Comparison of ENCODE assay signal across 21 cellular contexts in the genomic region with DNA sequence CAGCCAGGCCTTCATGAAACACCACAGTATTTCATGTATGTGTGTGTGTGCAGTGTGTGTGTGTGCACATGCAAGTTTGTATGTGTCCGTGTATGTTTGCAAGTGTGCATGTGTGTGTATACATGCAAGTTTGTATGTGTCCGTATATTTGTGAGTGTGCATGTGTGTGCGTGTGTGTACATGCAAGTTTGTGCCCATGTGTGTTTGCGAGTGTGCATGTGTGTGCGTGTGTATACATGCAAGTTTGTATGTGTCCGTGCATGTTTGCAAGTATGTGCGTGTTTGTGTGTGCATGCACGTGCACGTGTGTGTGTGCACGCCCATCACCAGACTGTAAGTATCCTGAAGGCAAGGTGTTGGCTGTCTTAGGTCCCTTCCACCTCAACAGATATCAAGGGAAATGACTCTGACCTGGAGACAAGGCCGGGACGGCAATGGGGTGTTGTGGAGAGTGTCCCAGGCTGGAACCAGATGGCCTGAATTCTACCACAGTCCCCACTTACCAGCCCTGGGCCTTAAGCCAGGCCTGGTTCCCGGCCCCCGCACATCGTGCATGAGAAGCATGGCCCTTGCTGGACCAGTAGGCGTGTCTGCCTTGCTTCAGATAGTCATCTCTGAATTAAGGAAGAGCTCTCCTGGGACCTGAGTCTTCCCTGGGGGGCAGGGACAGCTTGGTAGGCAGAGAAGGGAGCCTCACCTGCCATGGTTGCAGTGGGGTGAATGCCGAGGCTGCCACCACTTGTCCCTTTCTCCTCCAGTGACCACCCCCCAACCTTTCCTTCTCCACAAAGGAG.
DNase-seq lines count a peak whose midpoint lies in the region; ATAC-seq, FAIRE-seq and TF ChIP-seq lines count a peak whose summit lies in the region.
"Had no signal": no experiment of that assay in that cellular context is flagged by ENCODE, and none has a peak within 500 bp of the region (broad histone marks: within the 10 kb centered on the region; RNA-seq: fewer than 3 reads in every experiment).

No MANE protein-coding gene starts in this region.

- H3K27ac ChIP-seq in HEK293 (ENCODE audit: extremely low read depth, low read depth, low read length) (no peak overlapping the region), breast epithelium (peak overlapping the region in 1 of 2 donors; percentile 87)
- H3K27ac ChIP-seq: KMS-11 had no signal

- DNase-seq in left cardiac atrium (peak; percentile 16), left ventricle myocardium superior (no peak), bronchial epithelial cell (ENCODE audit: low read depth) (no peak), posterior vena cava (ENCODE audit: low spot score) (peak; percentile 43), glomerular visceral epithelial cell (ENCODE audit: extremely low spot score) (no peak), breast epithelium (ENCODE audit: low spot score in 2 of 2) (no peak), islet precursor cell (no peak)
- DNase-seq: 8988T; Caco-2; CD4-positive, alpha-beta T cell; GF-D8; MV-4-11; NCI-H1694 treated with DMSO at 0.1 percent for 48 hours; NCI-H2107; NCI-H510A treated with DMSO at 0.1 percent for 48 hours; NCI-H774; SIG-M5 had no signal

- intact Hi-C loops in left cardiac atrium (cut with DNase I) (no loop called here), left ventricle myocardium superior (cut with micrococcal nuclease) (no loop called here), posterior vena cava (cut with DNase I) (no loop called here), breast epithelium (cut with DNase I; ENCODE audit: low total_unique reads) (no loop called here)

- peak; percentile 98 for FAIRE-seq in bronchial epithelial cell (lab: Jason Lieb, UNC)

- no peak overlapping the region for H3K4me3 ChIP-seq in HEK293 (ENCODE audit: low read depth, low read length)
- H3K4me3 ChIP-seq in bronchial epithelial cell (ENCODE audit: low read depth, low read length): no peak overlapping the region
- no peak overlapping the region for H3K4me3 ChIP-seq in breast epithelium
- H3K4me3 ChIP-seq: GM23338 had no signal

- TF ChIP-seq CTCF in HEK293 (tag by site-specific recombination; IDR thresholded peaks at IDR 0.05): no peak
- TF ChIP-seq CTCF in bronchial epithelial cell (IDR thresholded peaks at IDR 0.05; ENCODE audit: insufficient read depth, low read length, severe bottlenecking): no peak
- no peak for TF ChIP-seq CTCF in breast epithelium (IDR thresholded peaks at IDR 0.05)

- POLR2A ChIA-PET in HEK293 (lab: Yijun Ruan, JAX): no interaction called here

- CTCF ChIA-PET in HEK293 (lab: Yijun Ruan, JAX): no interaction called here

- H3K36me3 ChIP-seq in HEK293 (ENCODE audit: control insufficient read depth in 2 of 2, insufficient read depth in 1 of 2, low read length in 2 of 2): no peaks in the 10 kb centered on the region
- no peaks in the 10 kb centered on the region for H3K36me3 ChIP-seq in bronchial epithelial cell (ENCODE audit: control insufficient read depth, insufficient read depth, low read length)
- H3K36me3 ChIP-seq in breast epithelium: no peaks in the 10 kb centered on the region

- no peaks in the 10 kb centered on the region for H3K9me3 ChIP-seq in HEK293 (ENCODE audit: control insufficient read depth, insufficient read depth, low read depth, low read length)
- no peaks in the 10 kb centered on the region for H3K9me3 ChIP-seq in breast epithelium

- no peaks in the 10 kb centered on the region for H3K27me3 ChIP-seq in bronchial epithelial cell (ENCODE audit: control insufficient read depth, insufficient read depth, low read length)
- H3K27me3 ChIP-seq in breast epithelium: no peaks in the 10 kb centered on the region

- H3K4me1 ChIP-seq in HEK293 (ENCODE audit: control insufficient read depth, insufficient read depth, low read length) (no peaks in the 10 kb centered on the region), breast epithelium (peaks cover 0 to 11% of the 10 kb centered on the region in 2 donors)
- H3K4me1 ChIP-seq: Caco-2 had no signal

- TF ChIP-seq POLR2A in breast epithelium (IDR thresholded peaks at IDR 0.05): no peak

- ATAC-seq in left cardiac atrium: no peak
- ATAC-seq in left ventricle myocardium superior: no peak
- ATAC-seq: HCT116 had no signal

TF ChIP-seq in HEK293, 187 proteins besides CTCF, POLR2A, EP300 and RAD21:
- TF ChIP-seq, protein P1, sequence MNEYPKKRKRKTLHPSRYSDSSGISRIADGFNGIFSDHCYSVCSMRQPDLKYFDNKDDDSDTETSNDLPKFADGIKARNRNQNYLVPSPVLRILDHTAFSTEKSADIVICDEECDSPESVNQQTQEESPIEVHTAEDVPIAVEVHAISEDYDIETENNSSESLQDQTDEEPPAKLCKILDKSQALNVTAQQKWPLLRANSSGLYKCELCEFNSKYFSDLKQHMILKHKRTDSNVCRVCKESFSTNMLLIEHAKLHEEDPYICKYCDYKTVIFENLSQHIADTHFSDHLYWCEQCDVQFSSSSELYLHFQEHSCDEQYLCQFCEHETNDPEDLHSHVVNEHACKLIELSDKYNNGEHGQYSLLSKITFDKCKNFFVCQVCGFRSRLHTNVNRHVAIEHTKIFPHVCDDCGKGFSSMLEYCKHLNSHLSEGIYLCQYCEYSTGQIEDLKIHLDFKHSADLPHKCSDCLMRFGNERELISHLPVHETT (tag by site-specific recombination; IDR thresholded peaks at IDR 0.05): no peak
- TF ChIP-seq, protein P2, sequence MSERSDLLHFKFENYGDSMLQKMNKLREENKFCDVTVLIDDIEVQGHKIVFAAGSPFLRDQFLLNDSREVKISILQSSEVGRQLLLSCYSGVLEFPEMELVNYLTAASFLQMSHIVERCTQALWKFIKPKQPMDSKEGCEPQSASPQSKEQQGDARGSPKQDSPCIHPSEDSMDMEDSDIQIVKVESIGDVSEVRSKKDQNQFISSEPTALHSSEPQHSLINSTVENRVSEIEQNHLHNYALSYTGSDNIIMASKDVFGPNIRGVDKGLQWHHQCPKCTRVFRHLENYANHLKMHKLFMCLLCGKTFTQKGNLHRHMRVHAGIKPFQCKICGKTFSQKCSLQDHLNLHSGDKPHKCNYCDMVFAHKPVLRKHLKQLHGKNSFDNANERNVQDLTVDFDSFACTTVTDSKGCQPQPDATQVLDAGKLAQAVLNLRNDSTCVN (tag by site-specific recombination; optimal IDR thresholded peaks at IDR 0.05): peak; percentile 10
- TF ChIP-seq ZNF19 (tag by site-specific recombination; IDR thresholded peaks at IDR 0.05; ENCODE audit: low read depth) (no peak), IKZF3 (tag by site-specific recombination; IDR thresholded peaks at IDR 0.05) (no peak), ZNF768 (tag by site-specific recombination; IDR thresholded peaks at IDR 0.05) (no peak), RBAK (tag by site-specific recombination; IDR thresholded peaks at IDR 0.05) (no peak), ZNF514 (tag by site-specific recombination; IDR thresholded peaks at IDR 0.05) (no peak), KLF9 (tag by site-specific recombination; IDR thresholded peaks at IDR 0.05; ENCODE audit: low read depth) (no peak)
- TF ChIP-seq, protein P3, sequence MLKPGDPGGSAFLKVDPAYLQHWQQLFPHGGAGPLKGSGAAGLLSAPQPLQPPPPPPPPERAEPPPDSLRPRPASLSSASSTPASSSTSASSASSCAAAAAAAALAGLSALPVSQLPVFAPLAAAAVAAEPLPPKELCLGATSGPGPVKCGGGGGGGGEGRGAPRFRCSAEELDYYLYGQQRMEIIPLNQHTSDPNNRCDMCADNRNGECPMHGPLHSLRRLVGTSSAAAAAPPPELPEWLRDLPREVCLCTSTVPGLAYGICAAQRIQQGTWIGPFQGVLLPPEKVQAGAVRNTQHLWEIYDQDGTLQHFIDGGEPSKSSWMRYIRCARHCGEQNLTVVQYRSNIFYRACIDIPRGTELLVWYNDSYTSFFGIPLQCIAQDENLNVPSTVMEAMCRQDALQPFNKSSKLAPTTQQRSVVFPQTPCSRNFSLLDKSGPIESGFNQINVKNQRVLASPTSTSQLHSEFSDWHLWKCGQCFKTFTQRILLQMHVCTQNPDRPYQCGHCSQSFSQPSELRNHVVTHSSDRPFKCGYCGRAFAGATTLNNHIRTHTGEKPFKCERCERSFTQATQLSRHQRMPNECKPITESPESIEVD (tag by site-specific recombination; IDR thresholded peaks at IDR 0.05): no peak
- TF ChIP-seq, protein P4, sequence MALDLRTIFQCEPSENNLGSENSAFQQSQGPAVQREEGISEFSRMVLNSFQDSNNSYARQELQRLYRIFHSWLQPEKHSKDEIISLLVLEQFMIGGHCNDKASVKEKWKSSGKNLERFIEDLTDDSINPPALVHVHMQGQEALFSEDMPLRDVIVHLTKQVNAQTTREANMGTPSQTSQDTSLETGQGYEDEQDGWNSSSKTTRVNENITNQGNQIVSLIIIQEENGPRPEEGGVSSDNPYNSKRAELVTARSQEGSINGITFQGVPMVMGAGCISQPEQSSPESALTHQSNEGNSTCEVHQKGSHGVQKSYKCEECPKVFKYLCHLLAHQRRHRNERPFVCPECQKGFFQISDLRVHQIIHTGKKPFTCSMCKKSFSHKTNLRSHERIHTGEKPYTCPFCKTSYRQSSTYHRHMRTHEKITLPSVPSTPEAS (tag by site-specific recombination; IDR thresholded peaks at IDR 0.05): peak; percentile 76

Comparison
In these comparisons a context has a peak if more than half of its experiments do, and no peak if none do; other contexts are left out.
1. DNase-seq: peak in left cardiac atrium (single experiment) and posterior vena cava (single experiment); none in left ventricle myocardium superior (single experiment), bronchial epithelial cell (single experiment), glomerular visceral epithelial cell (single experiment), breast epithelium (0 of 2) and islet precursor cell (single experiment).